ENCODE assay signal across 1 cellular context in the genomic region with DNA sequence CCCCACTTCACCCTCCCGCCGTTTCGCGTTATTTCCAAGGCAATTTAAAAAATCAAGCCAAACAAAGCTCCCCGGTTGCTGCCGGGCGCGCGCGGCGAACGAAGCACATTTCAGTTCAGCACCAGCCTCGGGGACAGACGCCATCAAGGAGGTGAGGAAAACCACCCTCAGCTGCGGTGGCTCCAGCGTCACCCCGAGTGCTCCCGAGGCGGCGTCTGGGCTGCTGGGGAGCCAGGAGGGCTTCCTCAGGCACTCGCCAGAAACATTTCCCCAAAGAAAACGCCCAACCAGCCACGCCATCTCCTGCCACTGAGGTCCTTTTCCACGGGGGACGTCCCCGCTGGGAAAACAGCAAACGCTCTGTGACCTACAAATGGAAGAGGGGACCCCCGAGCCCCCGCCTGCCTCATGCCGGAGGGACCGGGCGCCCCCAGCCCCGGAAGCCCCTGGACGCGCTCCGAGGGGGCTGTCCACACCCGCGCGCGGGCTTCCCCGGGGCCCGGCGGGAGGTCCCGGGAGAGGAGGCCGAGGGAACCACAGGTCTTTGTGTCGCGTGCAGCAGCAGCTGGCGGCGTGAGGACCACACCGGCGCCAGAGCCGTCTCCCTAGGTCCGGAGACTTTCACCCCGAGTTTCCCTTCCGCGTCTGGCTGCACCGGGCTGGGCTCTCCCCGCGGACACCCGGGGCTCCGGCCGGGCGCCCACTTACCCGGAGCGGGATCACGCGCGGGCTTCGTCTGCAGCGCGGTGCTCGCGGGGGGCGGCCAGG.
TF ChIP-seq lines count a peak whose summit lies in the region.

No MANE protein-coding gene starts in this region.

TF ChIP-seq in HepG2, 621 proteins besides CTCF, POLR2A, EP300 and RAD21 (continued from another document and continues in another):
- TF ChIP-seq, protein P1, sequence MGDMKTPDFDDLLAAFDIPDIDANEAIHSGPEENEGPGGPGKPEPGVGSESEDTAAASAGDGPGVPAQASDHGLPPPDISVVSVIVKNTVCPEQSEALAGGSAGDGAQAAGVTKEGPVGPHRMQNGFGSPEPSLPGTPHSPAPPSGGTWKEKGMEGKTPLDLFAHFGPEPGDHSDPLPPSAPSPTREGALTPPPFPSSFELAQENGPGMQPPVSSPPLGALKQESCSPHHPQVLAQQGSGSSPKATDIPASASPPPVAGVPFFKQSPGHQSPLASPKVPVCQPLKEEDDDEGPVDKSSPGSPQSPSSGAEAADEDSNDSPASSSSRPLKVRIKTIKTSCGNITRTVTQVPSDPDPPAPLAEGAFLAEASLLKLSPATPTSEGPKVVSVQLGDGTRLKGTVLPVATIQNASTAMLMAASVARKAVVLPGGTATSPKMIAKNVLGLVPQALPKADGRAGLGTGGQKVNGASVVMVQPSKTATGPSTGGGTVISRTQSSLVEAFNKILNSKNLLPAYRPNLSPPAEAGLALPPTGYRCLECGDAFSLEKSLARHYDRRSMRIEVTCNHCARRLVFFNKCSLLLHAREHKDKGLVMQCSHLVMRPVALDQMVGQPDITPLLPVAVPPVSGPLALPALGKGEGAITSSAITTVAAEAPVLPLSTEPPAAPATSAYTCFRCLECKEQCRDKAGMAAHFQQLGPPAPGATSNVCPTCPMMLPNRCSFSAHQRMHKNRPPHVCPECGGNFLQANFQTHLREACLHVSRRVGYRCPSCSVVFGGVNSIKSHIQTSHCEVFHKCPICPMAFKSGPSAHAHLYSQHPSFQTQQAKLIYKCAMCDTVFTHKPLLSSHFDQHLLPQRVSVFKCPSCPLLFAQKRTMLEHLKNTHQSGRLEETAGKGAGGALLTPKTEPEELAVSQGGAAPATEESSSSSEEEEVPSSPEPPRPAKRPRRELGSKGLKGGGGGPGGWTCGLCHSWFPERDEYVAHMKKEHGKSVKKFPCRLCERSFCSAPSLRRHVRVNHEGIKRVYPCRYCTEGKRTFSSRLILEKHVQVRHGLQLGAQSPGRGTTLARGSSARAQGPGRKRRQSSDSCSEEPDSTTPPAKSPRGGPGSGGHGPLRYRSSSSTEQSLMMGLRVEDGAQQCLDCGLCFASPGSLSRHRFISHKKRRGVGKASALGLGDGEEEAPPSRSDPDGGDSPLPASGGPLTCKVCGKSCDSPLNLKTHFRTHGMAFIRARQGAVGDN (CRISPR knock-in tag; IDR thresholded peaks at IDR 0.05): peak; percentile 70
- TF ChIP-seq LCORL (IDR thresholded peaks at IDR 0.05) (no peak), LCORL (CRISPR knock-in tag; IDR thresholded peaks at IDR 0.05) (no peak), ZNF816 (CRISPR knock-in tag; IDR thresholded peaks at IDR 0.05; ENCODE audit: borderline replicate concordance) (0 out of 2 replicates have a peak, but pooled peaks have one; percentile 39), PAWR (CRISPR knock-in tag; IDR thresholded peaks at IDR 0.05; ENCODE audit: borderline replicate concordance) (no peak), NR3C1 (CRISPR knock-in tag; IDR thresholded peaks at IDR 0.05) (no peak), PAF1 (CRISPR knock-in tag; IDR thresholded peaks at IDR 0.05) (no peak), ZNF883 (CRISPR knock-in tag; IDR thresholded peaks at IDR 0.05; ENCODE audit: not compliant biosample characterization) (peak; percentile 11), FOSL1 (CRISPR knock-in tag; IDR thresholded peaks at IDR 0.05; ENCODE audit: borderline replicate concordance) (no peak), SMAD3 (CRISPR knock-in tag; IDR thresholded peaks at IDR 0.05) (peak; percentile 73; the same call in 1 of the 2 replicates), PHF20 (CRISPR knock-in tag; IDR thresholded peaks at IDR 0.05) (0 out of 2 replicates have a peak, but pooled peaks have one; percentile 18), ZNF30 (CRISPR knock-in tag; IDR thresholded peaks at IDR 0.05) (0 out of 2 replicates have a peak, but pooled peaks have one; percentile 31), FOXJ3 (CRISPR knock-in tag; IDR thresholded peaks at IDR 0.05; ENCODE audit: borderline replicate concordance) (no peak), ATM (IDR thresholded peaks at IDR 0.05; ENCODE audit: borderline replicate concordance) (no peak), ZNF367 (CRISPR knock-in tag; IDR thresholded peaks at IDR 0.05; ENCODE audit: borderline replicate concordance) (no peak), SAFB2 (CRISPR knock-in tag; IDR thresholded peaks at IDR 0.05; ENCODE audit: borderline replicate concordance, low read depth) (0 out of 2 replicates have a peak, but pooled peaks have one; percentile 21), ARNT (IDR thresholded peaks at IDR 0.05) (no peak), MTA1 (CRISPR knock-in tag; IDR thresholded peaks at IDR 0.05; ENCODE audit: borderline replicate concordance) (no peak), ZNF292 (CRISPR knock-in tag; IDR thresholded peaks at IDR 0.05; ENCODE audit: borderline replicate concordance, low read depth) (no peak), POLR2AphosphoS2 (IDR thresholded peaks at IDR 0.05; ENCODE audit: low read depth, low read length) (no peak), ZNF441 (CRISPR knock-in tag; IDR thresholded peaks at IDR 0.05; ENCODE audit: borderline replicate concordance) (0 out of 2 replicates have a peak, but pooled peaks have one; percentile 8), ZNF235 (CRISPR knock-in tag; IDR thresholded peaks at IDR 0.05; ENCODE audit: borderline replicate concordance) (no peak), ZSCAN25 (CRISPR knock-in tag; IDR thresholded peaks at IDR 0.05) (no peak), ZNF354B (CRISPR knock-in tag; IDR thresholded peaks at IDR 0.05) (no peak), HNRNPL (IDR thresholded peaks at IDR 0.05; ENCODE audit: low read depth, low read length) (0 out of 2 replicates have a peak, but pooled peaks have one; percentile 5), HOXD1 (CRISPR knock-in tag; IDR thresholded peaks at IDR 0.05) (no peak), BHLHE40 (IDR thresholded peaks at IDR 0.05; ENCODE audit: low read length) (peak; percentile 73), KLF11 (CRISPR knock-in tag; IDR thresholded peaks at IDR 0.05) (peak; percentile 45; the same call in 1 of the 2 replicates), ZNF724P (CRISPR knock-in tag; IDR thresholded peaks at IDR 0.05; ENCODE audit: borderline replicate concordance) (peak; percentile 35; the same call in 1 of the 2 replicates), DMAP1 (CRISPR knock-in tag; IDR thresholded peaks at IDR 0.05) (peak; percentile 60)
- TF ChIP-seq, protein P2, sequence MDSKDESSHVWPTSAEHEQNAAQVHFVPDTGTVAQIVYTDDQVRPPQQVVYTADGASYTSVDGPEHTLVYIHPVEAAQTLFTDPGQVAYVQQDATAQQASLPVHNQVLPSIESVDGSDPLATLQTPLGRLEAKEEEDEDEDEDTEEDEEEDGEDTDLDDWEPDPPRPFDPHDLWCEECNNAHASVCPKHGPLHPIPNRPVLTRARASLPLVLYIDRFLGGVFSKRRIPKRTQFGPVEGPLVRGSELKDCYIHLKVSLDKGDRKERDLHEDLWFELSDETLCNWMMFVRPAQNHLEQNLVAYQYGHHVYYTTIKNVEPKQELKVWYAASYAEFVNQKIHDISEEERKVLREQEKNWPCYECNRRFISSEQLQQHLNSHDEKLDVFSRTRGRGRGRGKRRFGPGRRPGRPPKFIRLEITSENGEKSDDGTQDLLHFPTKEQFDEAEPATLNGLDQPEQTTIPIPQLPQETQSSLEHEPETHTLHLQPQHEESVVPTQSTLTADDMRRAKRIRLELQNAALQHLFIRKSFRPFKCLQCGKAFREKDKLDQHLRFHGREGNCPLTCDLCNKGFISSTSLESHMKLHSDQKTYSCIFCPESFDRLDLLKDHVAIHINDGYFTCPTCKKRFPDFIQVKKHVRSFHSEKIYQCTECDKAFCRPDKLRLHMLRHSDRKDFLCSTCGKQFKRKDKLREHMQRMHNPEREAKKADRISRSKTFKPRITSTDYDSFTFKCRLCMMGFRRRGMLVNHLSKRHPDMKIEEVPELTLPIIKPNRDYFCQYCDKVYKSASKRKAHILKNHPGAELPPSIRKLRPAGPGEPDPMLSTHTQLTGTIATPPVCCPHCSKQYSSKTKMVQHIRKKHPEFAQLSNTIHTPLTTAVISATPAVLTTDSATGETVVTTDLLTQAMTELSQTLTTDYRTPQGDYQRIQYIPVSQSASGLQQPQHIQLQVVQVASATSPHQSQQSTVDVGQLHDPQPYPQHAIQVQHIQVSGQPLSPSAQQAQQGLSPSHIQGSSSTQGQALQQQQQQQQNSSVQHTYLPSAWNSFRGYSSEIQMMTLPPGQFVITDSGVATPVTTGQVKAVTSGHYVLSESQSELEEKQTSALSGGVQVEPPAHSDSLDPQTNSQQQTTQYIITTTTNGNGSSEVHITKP (CRISPR knock-in tag; IDR thresholded peaks at IDR 0.05; ENCODE audit: low read depth): peak; percentile 45; the same call in 1 of the 2 replicates
- TF ChIP-seq, protein P3, sequence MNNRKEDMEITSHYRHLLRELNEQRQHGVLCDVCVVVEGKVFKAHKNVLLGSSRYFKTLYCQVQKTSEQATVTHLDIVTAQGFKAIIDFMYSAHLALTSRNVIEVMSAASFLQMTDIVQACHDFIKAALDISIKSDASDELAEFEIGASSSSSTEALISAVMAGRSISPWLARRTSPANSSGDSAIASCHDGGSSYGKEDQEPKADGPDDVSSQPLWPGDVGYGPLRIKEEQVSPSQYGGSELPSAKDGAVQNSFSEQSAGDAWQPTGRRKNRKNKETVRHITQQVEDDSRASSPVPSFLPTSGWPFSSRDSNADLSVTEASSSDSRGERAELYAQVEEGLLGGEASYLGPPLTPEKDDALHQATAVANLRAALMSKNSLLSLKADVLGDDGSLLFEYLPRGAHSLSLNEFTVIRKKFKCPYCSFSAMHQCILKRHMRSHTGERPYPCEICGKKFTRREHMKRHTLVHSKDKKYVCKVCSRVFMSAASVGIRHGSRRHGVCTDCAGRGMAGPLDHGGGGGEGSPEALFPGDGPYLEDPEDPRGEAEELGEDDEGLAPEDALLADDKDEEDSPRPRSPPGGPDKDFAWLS (CRISPR knock-in tag; IDR thresholded peaks at IDR 0.05; ENCODE audit: borderline replicate concordance): no peak
- TF ChIP-seq, protein P4, sequence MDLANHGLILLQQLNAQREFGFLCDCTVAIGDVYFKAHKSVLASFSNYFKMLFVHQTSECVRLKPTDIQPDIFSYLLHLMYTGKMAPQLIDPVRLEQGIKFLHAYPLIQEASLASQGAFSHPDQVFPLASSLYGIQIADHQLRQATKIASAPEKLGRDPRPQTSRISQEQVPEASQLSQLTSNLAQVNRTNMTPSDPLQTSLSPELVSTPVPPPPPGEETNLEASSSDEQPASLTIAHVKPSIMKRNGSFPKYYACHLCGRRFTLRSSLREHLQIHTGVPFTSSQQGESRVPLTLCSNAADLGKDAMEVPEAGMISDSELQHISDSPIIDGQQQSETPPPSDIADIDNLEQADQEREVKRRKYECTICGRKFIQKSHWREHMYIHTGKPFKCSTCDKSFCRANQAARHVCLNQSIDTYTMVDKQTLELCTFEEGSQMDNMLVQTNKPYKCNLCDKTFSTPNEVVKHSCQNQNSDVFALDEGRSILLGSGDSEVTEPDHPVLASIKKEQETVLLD (CRISPR knock-in tag; IDR thresholded peaks at IDR 0.05; ENCODE audit: low read depth): peak; percentile 54; the same call in 1 of the 2 replicates
- TF ChIP-seq, protein P5, sequence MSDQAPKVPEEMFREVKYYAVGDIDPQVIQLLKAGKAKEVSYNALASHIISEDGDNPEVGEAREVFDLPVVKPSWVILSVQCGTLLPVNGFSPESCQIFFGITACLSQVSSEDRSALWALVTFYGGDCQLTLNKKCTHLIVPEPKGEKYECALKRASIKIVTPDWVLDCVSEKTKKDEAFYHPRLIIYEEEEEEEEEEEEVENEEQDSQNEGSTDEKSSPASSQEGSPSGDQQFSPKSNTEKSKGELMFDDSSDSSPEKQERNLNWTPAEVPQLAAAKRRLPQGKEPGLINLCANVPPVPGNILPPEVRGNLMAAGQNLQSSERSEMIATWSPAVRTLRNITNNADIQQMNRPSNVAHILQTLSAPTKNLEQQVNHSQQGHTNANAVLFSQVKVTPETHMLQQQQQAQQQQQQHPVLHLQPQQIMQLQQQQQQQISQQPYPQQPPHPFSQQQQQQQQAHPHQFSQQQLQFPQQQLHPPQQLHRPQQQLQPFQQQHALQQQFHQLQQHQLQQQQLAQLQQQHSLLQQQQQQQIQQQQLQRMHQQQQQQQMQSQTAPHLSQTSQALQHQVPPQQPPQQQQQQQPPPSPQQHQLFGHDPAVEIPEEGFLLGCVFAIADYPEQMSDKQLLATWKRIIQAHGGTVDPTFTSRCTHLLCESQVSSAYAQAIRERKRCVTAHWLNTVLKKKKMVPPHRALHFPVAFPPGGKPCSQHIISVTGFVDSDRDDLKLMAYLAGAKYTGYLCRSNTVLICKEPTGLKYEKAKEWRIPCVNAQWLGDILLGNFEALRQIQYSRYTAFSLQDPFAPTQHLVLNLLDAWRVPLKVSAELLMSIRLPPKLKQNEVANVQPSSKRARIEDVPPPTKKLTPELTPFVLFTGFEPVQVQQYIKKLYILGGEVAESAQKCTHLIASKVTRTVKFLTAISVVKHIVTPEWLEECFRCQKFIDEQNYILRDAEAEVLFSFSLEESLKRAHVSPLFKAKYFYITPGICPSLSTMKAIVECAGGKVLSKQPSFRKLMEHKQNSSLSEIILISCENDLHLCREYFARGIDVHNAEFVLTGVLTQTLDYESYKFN (CRISPR knock-in tag; conservative IDR thresholded peaks at IDR 0.05): no peak
- TF ChIP-seq, protein P6, sequence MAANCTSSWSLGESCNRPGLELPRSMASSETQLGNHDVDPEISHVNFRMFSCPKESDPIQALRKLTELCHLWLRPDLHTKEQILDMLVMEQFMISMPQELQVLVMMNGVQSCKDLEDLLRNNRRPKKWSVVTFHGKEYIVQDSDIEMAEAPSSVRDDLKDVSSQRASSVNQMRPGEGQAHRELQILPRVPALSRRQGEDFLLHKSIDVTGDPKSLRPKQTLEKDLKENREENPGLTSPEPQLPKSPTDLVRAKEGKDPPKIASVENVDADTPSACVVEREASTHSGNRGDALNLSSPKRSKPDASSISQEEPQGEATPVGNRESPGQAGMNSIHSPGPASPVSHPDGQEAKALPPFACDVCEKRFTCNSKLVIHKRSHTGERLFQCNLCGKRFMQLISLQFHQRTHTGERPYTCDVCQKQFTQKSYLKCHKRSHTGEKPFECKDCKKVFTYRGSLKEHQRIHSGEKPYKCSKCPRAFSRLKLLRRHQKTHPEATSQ (CRISPR knock-in tag; IDR thresholded peaks at IDR 0.05; ENCODE audit: borderline replicate concordance): no peak
- TF ChIP-seq, protein P7, sequence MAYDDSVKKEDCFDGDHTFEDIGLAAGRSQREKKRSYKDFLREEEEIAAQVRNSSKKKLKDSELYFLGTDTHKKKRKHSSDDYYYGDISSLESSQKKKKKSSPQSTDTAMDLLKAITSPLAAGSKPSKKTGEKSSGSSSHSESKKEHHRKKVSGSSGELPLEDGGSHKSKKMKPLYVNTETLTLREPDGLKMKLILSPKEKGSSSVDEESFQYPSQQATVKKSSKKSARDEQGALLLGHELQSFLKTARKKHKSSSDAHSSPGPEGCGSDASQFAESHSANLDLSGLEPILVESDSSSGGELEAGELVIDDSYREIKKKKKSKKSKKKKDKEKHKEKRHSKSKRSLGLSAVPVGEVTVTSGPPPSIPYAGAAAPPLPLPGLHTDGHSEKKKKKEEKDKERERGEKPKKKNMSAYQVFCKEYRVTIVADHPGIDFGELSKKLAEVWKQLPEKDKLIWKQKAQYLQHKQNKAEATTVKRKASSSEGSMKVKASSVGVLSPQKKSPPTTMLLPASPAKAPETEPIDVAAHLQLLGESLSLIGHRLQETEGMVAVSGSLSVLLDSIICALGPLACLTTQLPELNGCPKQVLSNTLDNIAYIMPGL (CRISPR knock-in tag; IDR thresholded peaks at IDR 0.05; ENCODE audit: borderline replicate concordance in 1 of 2, low read depth in 1 of 2): peak in 1 of 2 experiments; percentile 11; a peak in 3 of 4 replicates
